19 cellular contexts compared by ENCODE assay signal in genomic region chr16:56671706-56672105, GRCh38. TPM values are rescaled to one million over a fixed set of nuclear protein-coding genes. Genes with fewer than 3 reads are reported as not detected.
"Had no signal": no experiment of that assay in that cellular context is flagged by ENCODE, and none has a peak within 500 bp of the region (broad histone marks: within the 10 kb centered on the region; RNA-seq: fewer than 3 reads in every experiment).

No MANE protein-coding gene starts in this region.

- H3K36me3 ChIP-seq: lower lobe of right lung, prostate gland, upper lobe of left lung had no signal

- DNase-seq: activated B cell treated with CpG ODN at 0.5 μM for 24 hours; activated CD4-positive, alpha-beta T cell treated with anti-CD3 and anti-CD28 coated beads for 48 hours; activated CD8-positive, alpha-beta memory T cell treated with anti-CD3 and anti-CD28 coated beads, Interleukin-2, amount 50 U/mL, for 48 hours; activated naive CD4-positive, alpha-beta T cell; activated naive CD8-positive, alpha-beta T cell treated with anti-CD3 and anti-CD28 coated beads, Interleukin-2, amount 10 ng/mL, durations not matched to agents 7 days and 5 days; dermis blood vessel endothelial cell; effector memory CD8-positive, alpha-beta T cell; lower lobe of right lung; nephron progenitor cell; occipital lobe; right cardiac atrium; stimulated activated naive CD8-positive, alpha-beta T cell treated with anti-CD3 and anti-CD28 coated beads, Interleukin-15, amount 100 ng/mL, for 72 hours; upper lobe of left lung had no signal

- H3K4me3 ChIP-seq: lower lobe of right lung, prostate gland, upper lobe of left lung had no signal

- H3K9me3 ChIP-seq: lower lobe of right lung, prostate gland, upper lobe of left lung had no signal

- ATAC-seq: effector memory CD8-positive, alpha-beta T cell; lower lobe of right lung; right cardiac atrium; stimulated activated naive CD8-positive, alpha-beta T cell treated with anti-CD3 and anti-CD28 coated beads, Interleukin-15, amount 100 ng/mL, for 72 hours had no signal

- H3K27ac ChIP-seq: lower lobe of right lung, prostate gland, upper lobe of left lung had no signal

RNA-seq across cellular contexts. Expression of gene MT1H, which starts 2.1 kb away (rescaled TPM):
- total RNA-seq: activated naive CD8-positive, alpha-beta T cell treated with anti-CD3 and anti-CD28 coated beads, Interleukin-2, amount 10 ng/mL, durations not matched to agents 7 days and 5 days; chondrocyte; dermis blood vessel endothelial cell; fibroblast of villous mesenchyme; mesothelial cell of epicardium; occipital lobe; right cardiac atrium; temporal lobe had no signal
- polyA plus RNA-seq: right cardiac atrium had no signal

RNA-seq across cellular contexts. Expression of gene MT1G, which starts 3.8 kb away (rescaled TPM):
- total RNA-seq: dermis blood vessel endothelial cell, fibroblast of villous mesenchyme, mesothelial cell of epicardium, occipital lobe had no signal

RNA-seq across cellular contexts. Expression of gene MT1F, which starts 13.9 kb away (rescaled TPM):
- total RNA-seq: fibroblast of villous mesenchyme had no signal

RNA-seq across cellular contexts. Expression of gene MT1B, which starts 20.0 kb away (rescaled TPM):
- total RNA-seq: activated B cell treated with CpG ODN at 0.5 μM for 24 hours; activated naive CD8-positive, alpha-beta T cell treated with anti-CD3 and anti-CD28 coated beads, Interleukin-2, amount 10 ng/mL, durations not matched to agents 7 days and 5 days; chondrocyte; dermis blood vessel endothelial cell; epithelial cell of proximal tubule; fibroblast of villous mesenchyme; lower lobe of right lung; mesothelial cell of epicardium; occipital lobe; prostate gland; right cardiac atrium; temporal lobe; upper lobe of left lung had no signal
- polyA plus RNA-seq: right cardiac atrium had no signal
